ENCODE assay signal across 7 cellular contexts in the genomic region with DNA sequence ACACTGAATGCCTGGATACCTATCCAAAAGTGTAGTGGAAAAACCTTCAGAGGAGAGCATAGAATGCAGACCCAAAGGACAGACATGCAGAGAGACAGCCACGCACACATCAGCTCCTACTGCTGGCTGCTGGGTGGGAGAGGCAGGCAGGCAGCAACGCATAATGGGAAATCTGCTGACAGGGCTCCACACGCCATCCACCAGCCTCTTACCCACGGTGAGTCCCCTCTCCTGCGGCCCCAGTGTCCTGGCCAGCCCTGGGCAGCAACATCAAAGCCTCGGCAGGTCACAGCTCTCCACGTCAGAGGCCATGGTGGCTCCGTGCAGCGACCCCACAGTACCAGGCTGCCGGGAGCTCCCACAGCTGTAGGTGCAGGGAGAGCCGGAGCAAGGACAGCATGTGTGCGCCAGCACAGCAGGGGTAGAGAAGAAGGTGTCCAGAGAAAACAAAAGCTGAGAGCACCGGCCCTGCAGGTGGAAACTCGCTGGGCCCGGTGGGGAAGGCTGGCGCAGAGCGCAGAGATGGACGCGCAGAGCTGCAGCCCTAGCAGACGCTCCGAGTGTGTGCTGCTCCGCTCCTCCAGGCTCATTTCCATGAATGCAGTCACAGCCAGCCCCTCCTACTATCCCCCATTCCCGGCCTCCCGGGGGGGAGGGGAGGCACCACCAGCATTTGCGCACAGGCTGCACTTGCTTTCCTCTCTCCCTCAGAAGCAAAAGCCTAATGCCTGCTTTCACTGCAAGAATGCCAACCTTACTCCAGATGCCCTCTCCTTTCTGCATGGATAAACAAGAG. TPM values are rescaled to one million over a fixed set of nuclear protein-coding genes. Genes with fewer than 3 reads are reported as not detected.
DNase-seq lines count a peak whose midpoint lies in the region; ATAC-seq and TF ChIP-seq lines count a peak whose summit lies in the region.

No MANE protein-coding gene starts in this region.

- H3K9me3 Mint-ChIP-seq in HFFc6 (no peaks in the 10 kb centered on the region), glutamatergic neuron (ENCODE audit: unreplicated experiment) (peaks cover under 1% of the 10 kb centered on the region)

- no peak for DNase-seq in HFFc6
- DNase-seq in SK-N-MC (ENCODE audit: low read depth, low spot score) = peak; percentile 44
- DNase-seq in glutamatergic neuron = peak; percentile 85
- DNase-seq in pons (ENCODE audit: low spot score) = peak; percentile 95
- DNase-seq in NCI-H1436 treated with DMSO at 0.1 percent for 48 hours (lab: John Stamatoyannopoulos, UW) = no peak

- H3K27ac Mint-ChIP-seq in HFFc6 (no peak overlapping the region), glutamatergic neuron (ENCODE audit: unreplicated experiment) (peak overlapping the region; percentile 96)

- peak overlapping the region; percentile 29 for H3K9ac ChIP-seq in SK-N-MC (ENCODE audit: insufficient read length)

- H3K9me3 ChIP-seq in SK-N-MC (ENCODE audit: low read depth, low read length) = no peaks in the 10 kb centered on the region

- peak overlapping the region; percentile 51 for H3K27ac ChIP-seq in SK-N-MC

- H3K27me3 Mint-ChIP-seq in HFFc6 (ENCODE audit: insufficient read depth) (peaks cover 4% of the 10 kb centered on the region), glutamatergic neuron (ENCODE audit: unreplicated experiment) (peaks cover 4% of the 10 kb centered on the region)

- ATAC-seq in HG02840 (IDR thresholded peaks at IDR 0.05; ENCODE audit: low FRiP score, unreplicated experiment) (no peak), HG03135 (IDR thresholded peaks at IDR 0.05; ENCODE audit: unreplicated experiment) (no peak)

- H3K4me3 Mint-ChIP-seq in HFFc6 = peak overlapping the region; percentile 4; the same call in 1 of the 2 replicates
- H3K4me3 Mint-ChIP-seq in glutamatergic neuron (ENCODE audit: unreplicated experiment) = peak overlapping the region; percentile 95

- peak overlapping the region; percentile 85 for H3K4me3 ChIP-seq in SK-N-MC

- H3K36me3 Mint-ChIP-seq in HFFc6 (ENCODE audit: low read depth) (no peaks in the 10 kb centered on the region), glutamatergic neuron (ENCODE audit: unreplicated experiment) (no peaks in the 10 kb centered on the region)

- H3K36me3 ChIP-seq in SK-N-MC (ENCODE audit: insufficient read depth, low read length) = no peaks in the 10 kb centered on the region

- no peak for TF ChIP-seq CTCF in HFFc6 (IDR thresholded peaks at IDR 0.05)
- no peak for TF ChIP-seq CTCF in glutamatergic neuron (IDR thresholded peaks at IDR 0.05; ENCODE audit: partially characterized antibody, unreplicated experiment)

- H3K4me1 Mint-ChIP-seq in HFFc6 (ENCODE audit: low read depth) (peaks cover 38% of the 10 kb centered on the region), glutamatergic neuron (ENCODE audit: low read depth, unreplicated experiment) (peaks cover 37% of the 10 kb centered on the region)

RNA-seq across cellular contexts. Expression of gene CYTH1, which starts 58.9 kb away (rescaled TPM):
- total RNA-seq in HFFc6 (2021; fragmentation: NEBNext Ultra II Directional; extraction: Animal tissue kit (Norgen Biotek cat#: 25700)) = 10 to 100 TPM in 4 of 6 experiments, 1 to 10 TPM in 2; 7.7 to 15.3 (median 10.9) TPM
- total RNA-seq in glutamatergic neuron (ENCODE audit: unreplicated experiment) = 57.2 TPM

Comparison
In these comparisons a context has a peak if more than half of its experiments do, and no peak if none do; other contexts are left out.
1. DNase-seq: peak in SK-N-MC (single experiment), glutamatergic neuron (single experiment) and pons (single experiment); none in HFFc6 (single experiment) and NCI-H1436 treated with DMSO at 0.1 percent for 48 hours (single experiment).